Comparison of ENCODE assay signal across 23 cellular contexts in genomic region chr7:12670759-12671545, GRCh38. TPM values are rescaled to one million over a fixed set of nuclear protein-coding genes. Genes with fewer than 3 reads are reported as not detected.
A peak's percentile ranks its signal among the peaks of the same experiment; 100 is the strongest.
DNase-seq lines count a peak whose midpoint lies in the region; ATAC-seq and TF ChIP-seq lines count a peak whose summit lies in the region.
"Had no signal": no experiment of that assay in that cellular context is flagged by ENCODE, and none has a peak within 500 bp of the region (broad histone marks: within the 10 kb centered on the region; RNA-seq: fewer than 3 reads in every experiment).

No MANE protein-coding gene starts in this region.

- no peak for TF ChIP-seq POLR2A in gastroesophageal sphincter (IDR thresholded peaks at IDR 0.05)

- POLR2A ChIA-PET in PC-9 (lab: Charles Lee; ENCODE audit: unreplicated experiment): no interaction called here

- H3K4me1 Mint-ChIP-seq in IgD-negative memory B cell: peaks cover 16 to 46% (median 44%) of the 10 kb centered on the region in 3 donors
- peaks cover 35% of the 10 kb centered on the region for H3K4me1 Mint-ChIP-seq in stimulated activated memory B cell treated with anti-CD40 and anti-IgM and Interleukin-4, amounts not matched to agents 10 μg/mL and 1 μg/mL and 100 μg/mL, for 72 hours

- no peaks in the 10 kb centered on the region for H3K36me3 ChIP-seq in PC-9 (ENCODE audit: low read depth)
- no peaks in the 10 kb centered on the region for H3K36me3 ChIP-seq in gastroesophageal sphincter
- H3K36me3 ChIP-seq: upper lobe of left lung had no signal

- H2AFZ ChIP-seq in PC-9: 0 out of 2 replicates have a peak overlapping the region, but pooled peaks have one; percentile 31

- H3K4me1 ChIP-seq in PC-9 (replicated peaks; ENCODE audit: insufficient read depth) (no peaks in the 10 kb centered on the region), gastroesophageal sphincter (peaks cover 0 to 50% (median 16%) of the 10 kb centered on the region in 3 donors)

- H3K4me3 ChIP-seq in PC-9 (no peak overlapping the region), gastroesophageal sphincter (no peak overlapping the region)
- H3K4me3 ChIP-seq: SK-N-MC, skin epidermis, upper lobe of left lung had no signal

- H3K9me3 Mint-ChIP-seq in IgD-negative memory B cell: peaks cover 0 to 6% (median 3%) of the 10 kb centered on the region in 3 donors
- peaks cover 8% of the 10 kb centered on the region for H3K9me3 Mint-ChIP-seq in stimulated activated memory B cell treated with anti-CD40 and anti-IgM and Interleukin-4, amounts not matched to agents 10 μg/mL and 1 μg/mL and 100 μg/mL, for 72 hours
- H3K9me3 Mint-ChIP-seq: activated naive CD4-positive, alpha-beta T cell treated with anti-CD3 and anti-CD28 coated beads, Interleukin-2, amount 10 ng/mL, durations not matched to agents 7 days and 5 days; activated T-cell treated with anti-CD3 and anti-CD28 coated beads, Interleukin-2, amount 50 U/mL, for 72 hours; stimulated activated naive CD8-positive, alpha-beta T cell treated with anti-CD3 and anti-CD28 coated beads, Interleukin-15, Interleukin-2, amounts not matched to agents 100 ng/mL and 50 ng/mL, for 24 hours had no signal

- H3K27me3 ChIP-seq in PC-9 (ENCODE audit: insufficient read depth, low read depth) (no peaks in the 10 kb centered on the region), gastroesophageal sphincter (no peaks in the 10 kb centered on the region)
- H3K27me3 ChIP-seq: upper lobe of left lung had no signal

- H3K27ac Mint-ChIP-seq in IgD-negative memory B cell: peak overlapping the region in 2 of 3 donors; percentile 74 to 84
- peak overlapping the region; percentile 79 for H3K27ac Mint-ChIP-seq in stimulated activated memory B cell treated with anti-CD40 and anti-IgM and Interleukin-4, amounts not matched to agents 10 μg/mL and 1 μg/mL and 100 μg/mL, for 72 hours
- H3K27ac Mint-ChIP-seq: activated naive CD4-positive, alpha-beta T cell treated with anti-CD3 and anti-CD28 coated beads, Interleukin-2, amount 10 ng/mL, durations not matched to agents 7 days and 5 days; activated T-cell treated with anti-CD3 and anti-CD28 coated beads, Interleukin-2, amount 50 U/mL, for 72 hours; HFFc6; progenitor cell of endocrine pancreas; stimulated activated naive CD8-positive, alpha-beta T cell treated with anti-CD3 and anti-CD28 coated beads, Interleukin-15, Interleukin-2, amounts not matched to agents 100 ng/mL and 50 ng/mL, for 24 hours had no signal

- TF ChIP-seq CTCF in PC-9 (conservative IDR thresholded peaks at IDR 0.05) (no peak), gastroesophageal sphincter (IDR thresholded peaks at IDR 0.05) (no peak)

- ATAC-seq in gastroesophageal sphincter: no peak
- ATAC-seq in stimulated activated memory B cell treated with anti-CD40 and anti-IgM and Interleukin-4, amounts not matched to agents 10 μg/mL and 1 μg/mL and 100 μg/mL, for 72 hours: no peak
- ATAC-seq in GM21423 (IDR thresholded peaks at IDR 0.05; ENCODE audit: unreplicated experiment): no peak
- no peak for ATAC-seq in GM18868 (IDR thresholded peaks at IDR 0.05; ENCODE audit: unreplicated experiment)
- ATAC-seq: activated T-cell treated with anti-CD3 and anti-CD28 coated beads, Interleukin-2, amount 50 U/mL, for 72 hours had no signal

- H3K4me2 ChIP-seq in PC-9: no peak overlapping the region

- BruUV-seq in PC-9 (replicated peaks; lab: Mats Ljungman, UMichigan): no TSS peak

- CTCF ChIA-PET in PC-9 (lab: Charles Lee): no interaction called here

- H3K36me3 Mint-ChIP-seq in IgD-negative memory B cell: no peaks in the 10 kb centered on the region
- H3K36me3 Mint-ChIP-seq in stimulated activated memory B cell treated with anti-CD40 and anti-IgM and Interleukin-4, amounts not matched to agents 10 μg/mL and 1 μg/mL and 100 μg/mL, for 72 hours: no peaks in the 10 kb centered on the region
- H3K36me3 Mint-ChIP-seq: activated naive CD4-positive, alpha-beta T cell treated with anti-CD3 and anti-CD28 coated beads, Interleukin-2, amount 10 ng/mL, durations not matched to agents 7 days and 5 days had no signal

- no peak for TF ChIP-seq EP300 in gastroesophageal sphincter (IDR thresholded peaks at IDR 0.05)

- H3K9me3 ChIP-seq in PC-9 (ENCODE audit: insufficient read depth, low read depth) (0 out of 2 replicates have a peak, but pooled peaks cover 4% of the 10 kb centered on the region), gastroesophageal sphincter (peaks cover 0 to 6% (median 0%) of the 10 kb centered on the region in 3 donors)
- H3K9me3 ChIP-seq: upper lobe of left lung had no signal

- no peaks in the 10 kb centered on the region for H3K79me2 ChIP-seq in PC-9 (ENCODE audit: low read depth)

- H3K27ac ChIP-seq in PC-9 (no peak overlapping the region), gastroesophageal sphincter (peak overlapping the region; percentile 77 to 88 (median 80))
- H3K27ac ChIP-seq: SK-N-MC, upper lobe of left lung had no signal

- H3K27me3 Mint-ChIP-seq in IgD-negative memory B cell: no peaks in the 10 kb centered on the region
- no peaks in the 10 kb centered on the region for H3K27me3 Mint-ChIP-seq in stimulated activated memory B cell treated with anti-CD40 and anti-IgM and Interleukin-4, amounts not matched to agents 10 μg/mL and 1 μg/mL and 100 μg/mL, for 72 hours
- H3K27me3 Mint-ChIP-seq: activated naive CD4-positive, alpha-beta T cell treated with anti-CD3 and anti-CD28 coated beads, Interleukin-2, amount 10 ng/mL, durations not matched to agents 7 days and 5 days; progenitor cell of endocrine pancreas; stimulated activated naive CD8-positive, alpha-beta T cell treated with anti-CD3 and anti-CD28 coated beads, Interleukin-15, Interleukin-2, amounts not matched to agents 100 ng/mL and 50 ng/mL, for 24 hours had no signal

- H3K9me2 ChIP-seq in PC-9 (ENCODE audit: insufficient read depth): no peaks in the 10 kb centered on the region; the same call in 1 of the 2 replicates

- H4K20me1 ChIP-seq in PC-9 (ENCODE audit: insufficient read depth): no peaks in the 10 kb centered on the region

- H3K4me3 Mint-ChIP-seq in IgD-negative memory B cell: peak overlapping the region; percentile 43 to 90 (median 63)
- H3K4me3 Mint-ChIP-seq in stimulated activated memory B cell treated with anti-CD40 and anti-IgM and Interleukin-4, amounts not matched to agents 10 μg/mL and 1 μg/mL and 100 μg/mL, for 72 hours: peak overlapping the region; percentile 5
- H3K4me3 Mint-ChIP-seq: activated naive CD4-positive, alpha-beta T cell treated with anti-CD3 and anti-CD28 coated beads, Interleukin-2, amount 10 ng/mL, durations not matched to agents 7 days and 5 days; activated T-cell treated with anti-CD3 and anti-CD28 coated beads, Interleukin-2, amount 50 U/mL, for 72 hours; HFFc6; stimulated activated naive CD8-positive, alpha-beta T cell treated with anti-CD3 and anti-CD28 coated beads, Interleukin-15, Interleukin-2, amounts not matched to agents 100 ng/mL and 50 ng/mL, for 24 hours had no signal

- intact Hi-C loops in PC-9 (cut with micrococcal nuclease; ENCODE audit: unreplicated experiment): no loop called here

- WGBS in gastroesophageal sphincter (ENCODE audit: low coverage in 1 of 2), 2 donors: 48 to 63% methylated on average over 5 to 6 of the region's 6 CpGs

- DNase-seq in PC-9: no peak
- no peak for DNase-seq in midbrain (lab: John Stamatoyannopoulos, UW)
- DNase-seq in NCI-H82 treated with DMSO at 0.1 percent for 48 hours (lab: John Stamatoyannopoulos, UW; ENCODE audit: unreplicated experiment): no peak
- DNase-seq: activated CD4-positive, alpha-beta T cell treated with anti-CD3 and anti-CD28 coated beads for 4 hours; activated naive CD4-positive, alpha-beta T cell treated with anti-CD3 and anti-CD28 coated beads, Interleukin-2, amount 10 ng/mL, durations not matched to agents 7 days and 5 days; activated T-cell treated with anti-CD3 and anti-CD28 coated beads, Interleukin-2, amount 50 U/mL, for 72 hours; aorta; central memory CD4-positive, alpha-beta T cell; HFFc6; kidney glomerular epithelial cell; NCI-H1694 treated with DMSO at 0.1 percent for 48 hours; NCI-H2227 treated with DMSO at 0.1 percent for 48 hours; NCI-H82; upper lobe of left lung had no signal

- no peaks in the 10 kb centered on the region for H3F3A ChIP-seq in PC-9 (ENCODE audit: insufficient read depth, low read depth)

RNA-seq across cellular contexts. Expression of gene ARL4A, which starts 16.5 kb away (rescaled TPM):
- polyA plus RNA-seq in IgD-negative memory B cell: 114 TPM
- total RNA-seq in PC-9 (2021) (17.9 and 18.0 TPM in 2 replicates), gastroesophageal sphincter (10 to 100 TPM; 34.9 to 69.5 (median 45.0) TPM)
